In genomic region chr7:102916426-102916825, GRCh38 we compare ENCODE assay signal across 16 cellular contexts. TPM values are rescaled to one million over a fixed set of nuclear protein-coding genes. Genes with fewer than 3 reads are reported as not detected.
A peak's percentile ranks its signal among the peaks of the same experiment; 100 is the strongest.
DNase-seq lines count a peak whose midpoint lies in the region; ATAC-seq, FAIRE-seq and TF ChIP-seq lines count a peak whose summit lies in the region.
"Had no signal": no experiment of that assay in that cellular context is flagged by ENCODE, and none has a peak within 500 bp of the region (broad histone marks: within the 10 kb centered on the region; RNA-seq: fewer than 3 reads in every experiment).

No MANE protein-coding gene starts in this region.

- H3K36me3 ChIP-seq in astrocyte (ENCODE audit: insufficient read depth, low read length) = peaks cover 8% of the 10 kb centered on the region

- H3K79me2 ChIP-seq in astrocyte (ENCODE audit: insufficient read depth, low read length) = peaks cover 82% of the 10 kb centered on the region

- H3K4me2 ChIP-seq in astrocyte (ENCODE audit: low read length) = peak overlapping the region; percentile 87

- H3K9me3 ChIP-seq in right cardiac atrium (ENCODE audit: control insufficient read depth, low read length) (no peaks in the 10 kb centered on the region), astrocyte (ENCODE audit: insufficient read depth, low read depth, low read length) (no peaks in the 10 kb centered on the region)

- TF ChIP-seq CTCF in astrocyte (IDR thresholded peaks at IDR 0.05; ENCODE audit: insufficient read depth, low read depth, low read length) = no peak
- TF ChIP-seq CTCF in foreskin fibroblast (IDR thresholded peaks at IDR 0.05; ENCODE audit: low read depth, low read length) = no peak

- H3K4me1 Mint-ChIP-seq in astrocyte (ENCODE audit: low read depth, unreplicated experiment) = peaks cover 28% of the 10 kb centered on the region
- H3K4me1 Mint-ChIP-seq: natural killer cell had no signal

- no peak overlapping the region for H2AFZ ChIP-seq in astrocyte (ENCODE audit: low read depth, low read length)

- no peaks in the 10 kb centered on the region for H3K36me3 Mint-ChIP-seq in astrocyte (ENCODE audit: low read depth, unreplicated experiment)
- H3K36me3 Mint-ChIP-seq: natural killer cell had no signal

- H3K4me3 ChIP-seq in right cardiac atrium (ENCODE audit: low read length) (no peak overlapping the region), astrocyte (ENCODE audit: insufficient read depth, low read depth, low read length) (peak overlapping the region; percentile 17), foreskin fibroblast (ENCODE audit: low read depth in 1 of 2, low read length in 2 of 2) (no peak overlapping the region)

- FAIRE-seq in astrocyte (lab: Jason Lieb, UNC) = peak; percentile 94
- FAIRE-seq: small intestine had no signal

- 68% methylated on average over 3 of the region's 3 CpGs for WGBS in right cardiac atrium

- ATAC-seq in left ventricle myocardium superior (peak; percentile 13), right cardiac atrium (no peak), HG03175 (IDR thresholded peaks at IDR 0.05; ENCODE audit: unreplicated experiment) (no peak), HG02642 (IDR thresholded peaks at IDR 0.05; ENCODE audit: poor library complexity, unreplicated experiment) (no peak), GM19023 (IDR thresholded peaks at IDR 0.05; ENCODE audit: unreplicated experiment) (no peak)
- ATAC-seq: natural killer cell had no signal

- H3K27ac Mint-ChIP-seq in astrocyte (ENCODE audit: unreplicated experiment) = peak overlapping the region; percentile 45
- H3K27ac Mint-ChIP-seq: dendritic cell treated with granulocyte-macrophage colony-stimulating factor and Interleukin-4, amounts not matched to agents 40 ng/mL and 50 ng/mL, for 4 days; natural killer cell had no signal

- peak overlapping the region; percentile 93 for H3K9ac ChIP-seq in astrocyte (ENCODE audit: low read length)

- intact Hi-C loops in left ventricle myocardium superior (cut with micrococcal nuclease) (no loop called here), right cardiac atrium (cut with DNase I) (no loop called here)

- no peak overlapping the region for H3K4me3 Mint-ChIP-seq in astrocyte (ENCODE audit: unreplicated experiment)
- H3K4me3 Mint-ChIP-seq: dendritic cell treated with granulocyte-macrophage colony-stimulating factor and Interleukin-4, amounts not matched to agents 40 ng/mL and 50 ng/mL, for 4 days; natural killer cell had no signal

- DNase-seq in left ventricle myocardium superior (no peak), right cardiac atrium (no peak), astrocyte (ENCODE audit: low read depth) (peak; percentile 89), foreskin fibroblast (peak; percentile 69 to 84)
- DNase-seq in NK-92 treated with Interleukin-12 subunit alpha and Interleukin-12 subunit beta, amount 100 ng/mL, for 24 hours (lab: John Stamatoyannopoulos, UW) = no peak
- DNase-seq: 8988T; activated CD8-positive, alpha-beta memory T cell treated with anti-CD3 and anti-CD28 coated beads for 24 hours; activated naive CD4-positive, alpha-beta T cell treated with Interleukin-2 at 50 U/mL for 16 hours; MM.1S; natural killer cell; NCI-H345; small intestine had no signal

- peaks cover 5% of the 10 kb centered on the region for H4K20me1 ChIP-seq in astrocyte (ENCODE audit: insufficient read depth, low read length)

- H3K27ac ChIP-seq in right cardiac atrium (ENCODE audit: low read length) (no peak overlapping the region), astrocyte (ENCODE audit: low read depth, low read length) (peak overlapping the region; percentile 80)

- H3K27me3 ChIP-seq in right cardiac atrium (ENCODE audit: control insufficient read depth, insufficient read depth) (no peaks in the 10 kb centered on the region), astrocyte (ENCODE audit: insufficient read depth, low read length) (no peaks in the 10 kb centered on the region)

- H3K9me3 Mint-ChIP-seq in astrocyte (ENCODE audit: unreplicated experiment) = no peaks in the 10 kb centered on the region
- H3K9me3 Mint-ChIP-seq: dendritic cell treated with granulocyte-macrophage colony-stimulating factor and Interleukin-4, amounts not matched to agents 40 ng/mL and 50 ng/mL, for 4 days; natural killer cell had no signal

- no peaks in the 10 kb centered on the region for H3K27me3 Mint-ChIP-seq in astrocyte (ENCODE audit: low read depth, unreplicated experiment)
- H3K27me3 Mint-ChIP-seq: dendritic cell treated with granulocyte-macrophage colony-stimulating factor and Interleukin-4, amounts not matched to agents 40 ng/mL and 50 ng/mL, for 4 days had no signal

- peaks cover 2% of the 10 kb centered on the region for H3K4me1 ChIP-seq in right cardiac atrium (ENCODE audit: control insufficient read depth, insufficient read depth, low read length)
- peaks cover 40% of the 10 kb centered on the region for H3K4me1 ChIP-seq in astrocyte (ENCODE audit: insufficient read depth, low read length)

RNA-seq across cellular contexts. Expression of gene LRRC17, which starts 3.6 kb away (rescaled TPM):
- 1.9 TPM for total RNA-seq in left ventricle myocardium superior
- 1 to 10 TPM; 3.0 to 6.7 (median 4.9) TPM for total RNA-seq in right cardiac atrium
- polyA plus RNA-seq in right cardiac atrium = 6.2 TPM
- 61.2 and 63.4 TPM in 2 replicates for total RNA-seq in astrocyte

Comparison
In these comparisons a context has a peak if more than half of its experiments do, and no peak if none do; other contexts are left out.
1. DNase-seq: peak in astrocyte (single experiment) and foreskin fibroblast (2 of 2); none in left ventricle myocardium superior (single experiment), right cardiac atrium (0 of 3) and NK-92 treated with Interleukin-12 subunit alpha and Interleukin-12 subunit beta, amount 100 ng/mL, for 24 hours (single experiment).